ENCODE assay signal across 15 cellular contexts in the genomic region with DNA sequence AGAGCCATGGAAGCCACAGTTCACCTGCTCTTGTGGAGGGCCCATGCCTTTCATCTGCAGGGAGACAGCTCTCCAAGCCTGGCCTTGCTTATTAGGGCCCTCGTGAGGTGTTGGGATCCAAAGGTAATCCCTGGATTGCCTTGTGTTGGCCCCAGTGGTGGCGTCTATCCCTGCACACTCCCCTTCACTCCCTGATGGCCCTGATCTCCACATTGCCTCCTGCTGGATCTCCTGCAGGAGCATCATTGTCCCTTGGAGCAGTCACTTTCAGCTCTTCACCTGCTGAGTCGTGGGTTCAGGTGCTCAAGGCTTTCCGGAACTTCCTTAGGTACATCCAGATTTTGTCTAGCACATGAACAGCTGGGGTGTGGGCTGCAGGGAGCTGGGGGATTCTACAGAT. TPM values are rescaled to one million over a fixed set of nuclear protein-coding genes. Genes with fewer than 3 reads are reported as not detected.
DNase-seq lines count a peak whose midpoint lies in the region; ATAC-seq and TF ChIP-seq lines count a peak whose summit lies in the region.
"Had no signal": no experiment of that assay in that cellular context is flagged by ENCODE, and none has a peak within 500 bp of the region (broad histone marks: within the 10 kb centered on the region; RNA-seq: fewer than 3 reads in every experiment).

No MANE protein-coding gene starts in this region.

- POLR2A ChIA-PET in SK-N-SH (lab: Yijun Ruan, JAX) = interaction anchor here (1.1 kb wide), 1 partner anchor 174 kb away, joined by 3 read pairs; no protein-coding TSS in a partner anchor

- H3K9me2 ChIP-seq in GM23338 (ENCODE audit: insufficient read depth) (no peaks in the 10 kb centered on the region), SK-N-SH (no peaks in the 10 kb centered on the region)

- no peaks in the 10 kb centered on the region for H3K9me3 Mint-ChIP-seq in GM23338
- no peaks in the 10 kb centered on the region for H3K9me3 Mint-ChIP-seq in activated T-helper 1 cell treated with anti-CD3 and anti-CD28 coated beads, Interleukin-12 subunit alpha, Interleukin-12 subunit beta, Interleukin-2, Interleukin-4 antibody, amounts not matched to agents 30 ng/mL and 10 ng/mL and 1 ng/mL, durations not matched to agents 14 hours and 24 hours and 36 hours
- H3K9me3 Mint-ChIP-seq in stimulated activated effector memory CD8-positive, alpha-beta T cell treated with anti-CD3 and anti-CD28 coated beads, Interleukin-12 subunit alpha, Interleukin-12 subunit beta, amount 100 ng/mL, for 72 hours = no peaks in the 10 kb centered on the region
- H3K9me3 Mint-ChIP-seq: stimulated activated memory B cell treated with anti-CD40 and anti-IgM and Interleukin-4, amounts not matched to agents 10 μg/mL and 1 μg/mL and 100 μg/mL, for 72 hours had no signal

- H3K27me3 ChIP-seq in GM23338 (ENCODE audit: insufficient read depth) = no peaks in the 10 kb centered on the region
- no peaks in the 10 kb centered on the region for H3K27me3 ChIP-seq in fibroblast of lung (ENCODE audit: control insufficient read depth, insufficient read depth, low read length)
- no peaks in the 10 kb centered on the region for H3K27me3 ChIP-seq in SK-N-SH (ENCODE audit: insufficient read depth)

- H3F3A ChIP-seq in GM23338 (replicated peaks; ENCODE audit: low read depth) (0 out of 2 replicates have a peak, but pooled peaks cover 2% of the 10 kb centered on the region), SK-N-SH (replicated peaks; ENCODE audit: insufficient read depth) (no peaks in the 10 kb centered on the region)

- intact Hi-C loops in activated T-helper 1 cell treated with anti-CD3 and anti-CD28 coated beads, Interleukin-12 subunit alpha, Interleukin-12 subunit beta, Interleukin-2, Interleukin-4 antibody, amounts not matched to agents 30 ng/mL and 10 ng/mL and 1 ng/mL, durations not matched to agents 14 hours and 24 hours and 36 hours (cut with micrococcal nuclease) = no loop called here

- no peak overlapping the region for H3K4me3 ChIP-seq in GM23338
- no peak overlapping the region for H3K4me3 ChIP-seq in fibroblast of lung (replicated peaks in 1 of 4; ENCODE audit: control extremely low read depth in 1 of 4, insufficient read depth in 1 of 4, low read depth in 3 of 4, low read length in 4 of 4)
- no peak overlapping the region for H3K4me3 ChIP-seq in SK-N-SH (ENCODE audit: low read depth in 2 of 2, low read length in 1 of 2)
- H3K4me3 ChIP-seq: lung, prostate gland had no signal

- CTCF ChIA-PET in SK-N-SH (lab: Yijun Ruan, JAX) = interaction anchor here (1.1 to 10.3 kb wide), 11 partner anchors 8 to 275 kb away, joined by 3 to 238 read pairs (median 9); a partner anchor contains a TSS

- H3K27ac ChIP-seq in GM23338 (ENCODE audit: low read depth) (no peak overlapping the region), fibroblast of lung (ENCODE audit: insufficient read depth, low read length) (peak overlapping the region; percentile 68), SK-N-SH (ENCODE audit: low read depth in 2 of 2, low read length in 1 of 2) (no peak overlapping the region; a peak in 1 of 4 replicates)
- H3K27ac ChIP-seq: prostate gland had no signal

- peaks cover 5% of the 10 kb centered on the region; the same call in 1 of the 3 replicates for H3K36me3 Mint-ChIP-seq in GM23338 (ENCODE audit: low read depth)
- H3K36me3 Mint-ChIP-seq in activated T-helper 1 cell treated with anti-CD3 and anti-CD28 coated beads, Interleukin-12 subunit alpha, Interleukin-12 subunit beta, Interleukin-2, Interleukin-4 antibody, amounts not matched to agents 30 ng/mL and 10 ng/mL and 1 ng/mL, durations not matched to agents 14 hours and 24 hours and 36 hours (ENCODE audit: low read depth) = peaks cover 14% of the 10 kb centered on the region
- peaks cover 14% of the 10 kb centered on the region for H3K36me3 Mint-ChIP-seq in stimulated activated effector memory CD8-positive, alpha-beta T cell treated with anti-CD3 and anti-CD28 coated beads, Interleukin-12 subunit alpha, Interleukin-12 subunit beta, amount 100 ng/mL, for 72 hours

- peaks cover 2% of the 10 kb centered on the region; the same call in 1 of the 2 replicates for H4K20me1 ChIP-seq in GM23338 (replicated peaks; ENCODE audit: insufficient read depth)
- H4K20me1 ChIP-seq in fibroblast of lung (ENCODE audit: control insufficient read depth, extremely low read depth, insufficient read depth, low read length) = no peaks in the 10 kb centered on the region
- H4K20me1 ChIP-seq in SK-N-SH (ENCODE audit: insufficient read depth) = no peaks in the 10 kb centered on the region

- no peak overlapping the region for H2AFZ ChIP-seq in GM23338
- no peak overlapping the region for H2AFZ ChIP-seq in fibroblast of lung (ENCODE audit: low read length)
- no peak overlapping the region for H2AFZ ChIP-seq in SK-N-SH (ENCODE audit: low read depth)

- H3K36me3 ChIP-seq in GM23338 (ENCODE audit: insufficient read depth) = no peaks in the 10 kb centered on the region
- peaks cover 3% of the 10 kb centered on the region for H3K36me3 ChIP-seq in fibroblast of lung (ENCODE audit: control insufficient read depth, insufficient read depth, low read length)
- H3K36me3 ChIP-seq in SK-N-SH (replicated peaks in 1 of 2; ENCODE audit: control insufficient read depth in 1 of 2, insufficient read depth in 2 of 2, low read length in 1 of 2) = no peaks in the 10 kb centered on the region
- H3K36me3 ChIP-seq: prostate gland had no signal

- peaks cover 11% of the 10 kb centered on the region for H3K27me3 Mint-ChIP-seq in GM23338 (ENCODE audit: insufficient read depth, low read depth, poor library complexity)
- no peaks in the 10 kb centered on the region for H3K27me3 Mint-ChIP-seq in activated T-helper 1 cell treated with anti-CD3 and anti-CD28 coated beads, Interleukin-12 subunit alpha, Interleukin-12 subunit beta, Interleukin-2, Interleukin-4 antibody, amounts not matched to agents 30 ng/mL and 10 ng/mL and 1 ng/mL, durations not matched to agents 14 hours and 24 hours and 36 hours (ENCODE audit: insufficient read depth)
- H3K27me3 Mint-ChIP-seq: stimulated activated memory B cell treated with anti-CD40 and anti-IgM and Interleukin-4, amounts not matched to agents 10 μg/mL and 1 μg/mL and 100 μg/mL, for 72 hours had no signal

- 90% methylated on average over 4 of the region's 4 CpGs for WGBS in SK-N-SH (ENCODE audit: low lambda C conversion rate)

- H3K4me1 ChIP-seq in GM23338 (ENCODE audit: insufficient read depth) (peaks cover 21% of the 10 kb centered on the region), fibroblast of lung (ENCODE audit: control insufficient read depth, extremely low read depth, insufficient read depth, low read length) (peaks cover 11% of the 10 kb centered on the region), SK-N-SH (ENCODE audit: control insufficient read depth in 1 of 2, insufficient read depth in 2 of 2, low read depth in 1 of 2, low read length in 1 of 2) (peaks cover 7 to 10% of the 10 kb centered on the region in 2 experiments; a peak in 3 of 4 replicates)
- H3K4me1 ChIP-seq: prostate gland had no signal

- H3K9ac ChIP-seq in fibroblast of lung (ENCODE audit: insufficient read depth, low read length) = no peak overlapping the region
- H3K9ac ChIP-seq in SK-N-SH = no peak overlapping the region

- TF ChIP-seq CTCF in GM23338 (conservative IDR thresholded peaks at IDR 0.05; ENCODE audit: low read depth in 2 of 2) = peak in 1 of 2 experiments; percentile 46; a peak in 3 of 4 replicates
- no peak for TF ChIP-seq CTCF in fibroblast of lung (conservative IDR thresholded peaks at IDR 0.05 in 1 of 2, IDR thresholded peaks at IDR 0.05 in 1 of 2; ENCODE audit: low read depth in 1 of 2, low read length in 2 of 2)
- TF ChIP-seq CTCF in SK-N-SH (IDR thresholded peaks at IDR 0.05) = no peak

- H3K9me3 ChIP-seq in fibroblast of lung (ENCODE audit: control insufficient read depth, insufficient read depth, low read depth, low read length) (no peaks in the 10 kb centered on the region), SK-N-SH (no peaks in the 10 kb centered on the region)
- H3K9me3 ChIP-seq: prostate gland had no signal

- TF ChIP-seq EP300 in SK-N-SH (IDR thresholded peaks at IDR 0.05; ENCODE audit: borderline replicate concordance in 1 of 2, low read depth in 1 of 2, low read length in 1 of 2) = no peak

- H3K79me2 ChIP-seq in GM23338 (replicated peaks; ENCODE audit: insufficient read depth) = 0 out of 2 replicates have a peak, but pooled peaks cover 5% of the 10 kb centered on the region
- no peaks in the 10 kb centered on the region for H3K79me2 ChIP-seq in fibroblast of lung (ENCODE audit: control insufficient read depth, insufficient read depth, low read length)
- H3K79me2 ChIP-seq in SK-N-SH (ENCODE audit: insufficient read depth) = no peaks in the 10 kb centered on the region

- TF ChIP-seq RAD21 in SK-N-SH (IDR thresholded peaks at IDR 0.05; ENCODE audit: low read length) = no peak

- peaks cover 61% of the 10 kb centered on the region for H3K4me1 Mint-ChIP-seq in GM23338
- peaks cover 42% of the 10 kb centered on the region for H3K4me1 Mint-ChIP-seq in activated T-helper 1 cell treated with anti-CD3 and anti-CD28 coated beads, Interleukin-12 subunit alpha, Interleukin-12 subunit beta, Interleukin-2, Interleukin-4 antibody, amounts not matched to agents 30 ng/mL and 10 ng/mL and 1 ng/mL, durations not matched to agents 14 hours and 24 hours and 36 hours (ENCODE audit: low read depth)
- peaks cover 18% of the 10 kb centered on the region for H3K4me1 Mint-ChIP-seq in stimulated activated effector memory CD8-positive, alpha-beta T cell treated with anti-CD3 and anti-CD28 coated beads, Interleukin-12 subunit alpha, Interleukin-12 subunit beta, amount 100 ng/mL, for 72 hours

- DNase-seq in GM23338 (ENCODE audit: low spot score) (peak; percentile 22), fibroblast of lung (ENCODE audit: low read depth in 2 of 2) (no peak), SK-N-SH (no peak), NCI-H2171 treated with DMSO at 0.1 percent for 48 hours (lab: John Stamatoyannopoulos, UW) (no peak), NCI-H187 (lab: John Stamatoyannopoulos, UW) (no peak), glomerular visceral epithelial cell (ENCODE audit: extremely low spot score) (no peak)
- no peak for DNase-seq in activated T-helper 1 cell treated with anti-CD3 and anti-CD28 coated beads, Interleukin-12 subunit alpha, Interleukin-12 subunit beta, Interleukin-2, Interleukin-4 antibody, amounts not matched to agents 30 ng/mL and 10 ng/mL and 1 ng/mL, durations not matched to agents 14 hours and 24 hours and 36 hours (ENCODE audit: low spot score)
- DNase-seq in stimulated activated effector memory CD8-positive, alpha-beta T cell treated with anti-CD3 and anti-CD28 coated beads, Interleukin-12 subunit alpha, Interleukin-12 subunit beta, amount 100 ng/mL, for 72 hours (ENCODE audit: low spot score in 2 of 2) = no peak
- DNase-seq: activated CD8-positive, alpha-beta memory T cell treated with anti-CD3 and anti-CD28 coated beads, Interleukin-2, amount 50 U/mL, for 48 hours; hippocampal formation; NCI-H1417 treated with DMSO at 0.1 percent for 48 hours; NCI-H510A treated with DMSO at 0.1 percent for 48 hours had no signal

- no peak overlapping the region; the same call in 2 of the 3 replicates for H3K4me3 Mint-ChIP-seq in GM23338
- H3K4me3 Mint-ChIP-seq in activated T-helper 1 cell treated with anti-CD3 and anti-CD28 coated beads, Interleukin-12 subunit alpha, Interleukin-12 subunit beta, Interleukin-2, Interleukin-4 antibody, amounts not matched to agents 30 ng/mL and 10 ng/mL and 1 ng/mL, durations not matched to agents 14 hours and 24 hours and 36 hours = no peak overlapping the region
- H3K4me3 Mint-ChIP-seq in stimulated activated effector memory CD8-positive, alpha-beta T cell treated with anti-CD3 and anti-CD28 coated beads, Interleukin-12 subunit alpha, Interleukin-12 subunit beta, amount 100 ng/mL, for 72 hours = no peak overlapping the region
- H3K4me3 Mint-ChIP-seq: stimulated activated memory B cell treated with anti-CD40 and anti-IgM and Interleukin-4, amounts not matched to agents 10 μg/mL and 1 μg/mL and 100 μg/mL, for 72 hours had no signal

- peak; percentile 8; the same call in 1 of the 3 replicates for ATAC-seq in GM23338
- ATAC-seq in stimulated activated effector memory CD8-positive, alpha-beta T cell treated with anti-CD3 and anti-CD28 coated beads, Interleukin-12 subunit alpha, Interleukin-12 subunit beta, amount 100 ng/mL, for 72 hours = no peak
- ATAC-seq: stimulated activated memory B cell treated with anti-CD40 and anti-IgM and Interleukin-4, amounts not matched to agents 10 μg/mL and 1 μg/mL and 100 μg/mL, for 72 hours had no signal

- H3K4me2 ChIP-seq in GM23338 = 0 out of 2 replicates have a peak overlapping the region, but pooled peaks have one; percentile 58
- no peak overlapping the region for H3K4me2 ChIP-seq in fibroblast of lung (ENCODE audit: extremely low read depth, insufficient read depth, low read length)
- no peak overlapping the region for H3K4me2 ChIP-seq in SK-N-SH

- peak overlapping the region; percentile 50; the same call in 1 of the 2 replicates for H3K27ac Mint-ChIP-seq in GM23338
- H3K27ac Mint-ChIP-seq in activated T-helper 1 cell treated with anti-CD3 and anti-CD28 coated beads, Interleukin-12 subunit alpha, Interleukin-12 subunit beta, Interleukin-2, Interleukin-4 antibody, amounts not matched to agents 30 ng/mL and 10 ng/mL and 1 ng/mL, durations not matched to agents 14 hours and 24 hours and 36 hours = peak overlapping the region; percentile 29
- peak overlapping the region; percentile 50 for H3K27ac Mint-ChIP-seq in stimulated activated effector memory CD8-positive, alpha-beta T cell treated with anti-CD3 and anti-CD28 coated beads, Interleukin-12 subunit alpha, Interleukin-12 subunit beta, amount 100 ng/mL, for 72 hours
- H3K27ac Mint-ChIP-seq: stimulated activated memory B cell treated with anti-CD40 and anti-IgM and Interleukin-4, amounts not matched to agents 10 μg/mL and 1 μg/mL and 100 μg/mL, for 72 hours had no signal

RNA-seq across cellular contexts. Expression of a gene that starts 7.0 kb away (rescaled TPM):
- total RNA-seq in GM23338 (2014; rRNA removed; shearing (Covaris generic)) = 40.2 and 42.8 TPM in 2 replicates
- polyA plus RNA-seq in GM23338 (2016; fragmentation: Nextera tagmentation; extraction: Ambion mirVana) = 17.8 and 22.1 TPM in 2 replicates
- total RNA-seq in activated T-helper 1 cell treated with anti-CD3 and anti-CD28 coated beads, Interleukin-12 subunit alpha, Interleukin-12 subunit beta, Interleukin-2, Interleukin-4 antibody, amounts not matched to agents 30 ng/mL and 10 ng/mL and 1 ng/mL, durations not matched to agents 14 hours and 24 hours and 36 hours = 25.0 and 27.1 TPM in 2 replicates
- 6.3 and 6.4 TPM in 2 replicates for total RNA-seq in fibroblast of lung
- 8.0 and 13.5 TPM in 2 replicates for polyA plus RNA-seq in fibroblast of lung
- 6.6 and 13.9 TPM in 2 replicates for polyA plus RNA-seq in fibroblast of lung (2012)
- 10.4 and 16.2 TPM in 2 replicates for polyA minus RNA-seq in fibroblast of lung (ENCODE audit: low replicate concordance)
- polyA plus RNA-seq in SK-N-SH (2012; rRNA removed) = 19.8 and 20.7 TPM in 2 replicates
- polyA plus RNA-seq in SK-N-SH (2012; cell fraction: cytosol; rRNA removed) = 8.5 and 11.6 TPM in 2 replicates
- polyA plus RNA-seq in SK-N-SH (2012; cell fraction: nucleus; rRNA removed) = 20.1 and 21.1 TPM in 2 replicates

RNA-seq across cellular contexts. Expression of a gene that starts 35.1 kb away (rescaled TPM):
- 31.0 and 43.3 TPM in 2 replicates for total RNA-seq in GM23338 (2014; rRNA removed; shearing (Covaris generic))
- polyA plus RNA-seq in GM23338 (2016; fragmentation: Nextera tagmentation; extraction: Ambion mirVana) (12.8 and 12.9 TPM in 2 replicates), fibroblast of lung (0.93 and 1.2 TPM in 2 replicates), SK-N-SH (2012; rRNA removed) (27.9 and 32.7 TPM in 2 replicates)
- total RNA-seq in activated T-helper 1 cell treated with anti-CD3 and anti-CD28 coated beads, Interleukin-12 subunit alpha, Interleukin-12 subunit beta, Interleukin-2, Interleukin-4 antibody, amounts not matched to agents 30 ng/mL and 10 ng/mL and 1 ng/mL, durations not matched to agents 14 hours and 24 hours and 36 hours = 2.0 and 3.5 TPM in 2 replicates
- 0.50 and 1.5 TPM in 2 replicates for total RNA-seq in fibroblast of lung
- 0.39 and 0.50 TPM in 2 replicates for polyA plus RNA-seq in fibroblast of lung (2012)
- 1.7 and 4.0 TPM in 2 replicates for polyA minus RNA-seq in fibroblast of lung (ENCODE audit: low replicate concordance)
- polyA plus RNA-seq in SK-N-SH (2012; cell fraction: cytosol; rRNA removed) = 17.4 and 22.3 TPM in 2 replicates
- 40.8 and 49.0 TPM in 2 replicates for polyA plus RNA-seq in SK-N-SH (2012; cell fraction: nucleus; rRNA removed)
